ENCODE assay signal across 13 cellular contexts in genomic region chr1:8718878-8719361, GRCh38.
DNase-seq lines count a peak whose midpoint lies in the region; ATAC-seq and TF ChIP-seq lines count a peak whose summit lies in the region.
"Had no signal": no experiment of that assay in that cellular context is flagged by ENCODE, and none has a peak within 500 bp of the region (broad histone marks: within the 10 kb centered on the region; RNA-seq: fewer than 3 reads in every experiment).

No MANE protein-coding gene starts in this region.

- intact Hi-C loops in aorta (cut with DNase I): no loop called here

- peaks cover 0 to 1% of the 10 kb centered on the region in 2 donors for H3K4me1 ChIP-seq in aorta (ENCODE audit: control insufficient read depth in 1 of 2, insufficient read depth in 2 of 2, low read length in 2 of 2)

- no peak for ATAC-seq in GM19328 (IDR thresholded peaks at IDR 0.05; ENCODE audit: unreplicated experiment)
- ATAC-seq in GM18520 (IDR thresholded peaks at IDR 0.05; ENCODE audit: unreplicated experiment): no peak
- ATAC-seq in aorta (ENCODE audit: low FRiP score): no peak

- 63 to 66% methylated on average over 3 of the region's 3 CpGs for WGBS in aorta, 2 donors

- H3K27ac ChIP-seq in aorta (ENCODE audit: low read depth in 1 of 2, low read length in 2 of 2): no peak overlapping the region

- no peaks in the 10 kb centered on the region for H3K36me3 ChIP-seq in aorta (ENCODE audit: control insufficient read depth in 1 of 2, insufficient read depth in 2 of 2, low read length in 1 of 2)
- H3K36me3 ChIP-seq: BLaER1 treated with 17β-estradiol and CSF1 and Interleukin-3, amounts not matched to agents 10 nM and 100 nM; spleen had no signal

- peak; percentile 6 for DNase-seq in NCI-H2227 (lab: John Stamatoyannopoulos, UW; ENCODE audit: unreplicated experiment)
- DNase-seq in NCI-H2227 treated with DMSO at 0.1 percent for 48 hours (lab: John Stamatoyannopoulos, UW): no peak
- DNase-seq in NCI-H146 (lab: John Stamatoyannopoulos, UW): peak; percentile 17
- no peak for DNase-seq in epithelial cell of proximal tubule (ENCODE audit: low read depth)
- peak; percentile 59 for DNase-seq in pons (ENCODE audit: low spot score)
- no peak for DNase-seq in aorta
- DNase-seq: NCI-H1092 treated with DMSO at 0.1 percent for 48 hours; spleen; stimulated activated naive CD4-positive, alpha-beta T cell; SW 1271 had no signal

- H3K4me3 ChIP-seq in epithelial cell of proximal tubule (ENCODE audit: low read depth, low read length) (no peak overlapping the region), aorta (ENCODE audit: low read length in 2 of 2) (no peak overlapping the region)
- H3K4me3 ChIP-seq: BLaER1 treated with 17β-estradiol and CSF1 and Interleukin-3, amounts not matched to agents 10 nM and 100 nM; spleen had no signal

- H3K27me3 ChIP-seq in aorta (ENCODE audit: control insufficient read depth in 1 of 2, insufficient read depth in 2 of 2, low read length in 1 of 2): no peaks in the 10 kb centered on the region
- H3K27me3 ChIP-seq: BLaER1 treated with 17β-estradiol and CSF1 and Interleukin-3, amounts not matched to agents 10 nM and 100 nM; spleen had no signal

- TF ChIP-seq CTCF in epithelial cell of proximal tubule (conservative IDR thresholded peaks at IDR 0.05; ENCODE audit: low read depth, low read length): peak; percentile 41

- H3K9me3 ChIP-seq in aorta (ENCODE audit: control insufficient read depth, low read length): no peaks in the 10 kb centered on the region
- H3K9me3 ChIP-seq: BLaER1 treated with 17β-estradiol and CSF1 and Interleukin-3, amounts not matched to agents 10 nM and 100 nM; spleen had no signal

Comparison
In these comparisons a context has a peak if more than half of its experiments do, and no peak if none do; other contexts are left out.
1. DNase-seq: peak in NCI-H2227 (single experiment), NCI-H146 (single experiment) and pons (single experiment); none in NCI-H2227 treated with DMSO at 0.1 percent for 48 hours (single experiment), epithelial cell of proximal tubule (single experiment) and aorta (0 of 2).